In genomic region chr10:71745659-71746250, GRCh38 we compare ENCODE assay signal across 16 cellular contexts. TPM values are rescaled to one million over a fixed set of nuclear protein-coding genes. Genes with fewer than 3 reads are reported as not detected.
DNase-seq lines count a peak whose midpoint lies in the region; ATAC-seq and TF ChIP-seq lines count a peak whose summit lies in the region.
"Had no signal": no experiment of that assay in that cellular context is flagged by ENCODE, and none has a peak within 500 bp of the region (broad histone marks: within the 10 kb centered on the region; RNA-seq: fewer than 3 reads in every experiment).

No MANE protein-coding gene starts in this region.

- TF ChIP-seq CTCF in right atrium auricular region (IDR thresholded peaks at IDR 0.05): no peak

- H3K27ac Mint-ChIP-seq in T-helper 1 cell treated with Interleukin-12 subunit alpha and Interleukin-12 subunit beta and Interleukin-4 antibody, amounts not matched to agents 30 μg/mL and 1 μg/mL, for 36 hours: peak overlapping the region; percentile 97
- H3K27ac Mint-ChIP-seq in activated CD4-positive, alpha-beta memory T cell treated with anti-CD3 and anti-CD28 coated beads, Interleukin-2, amount 10 ng/mL, durations not matched to agents 7 days and 5 days: peak overlapping the region; percentile 95
- peak overlapping the region; percentile 90 for H3K27ac Mint-ChIP-seq in stimulated activated memory B cell treated with anti-CD40 and anti-IgM and Interleukin-4, amounts not matched to agents 10 μg/mL and 1 μg/mL and 100 μg/mL, for 72 hours

- peaks cover 31% of the 10 kb centered on the region for H3K36me3 Mint-ChIP-seq in T-helper 1 cell treated with Interleukin-12 subunit alpha and Interleukin-12 subunit beta and Interleukin-4 antibody, amounts not matched to agents 30 μg/mL and 1 μg/mL, for 36 hours (ENCODE audit: low read depth)
- H3K36me3 Mint-ChIP-seq in activated CD4-positive, alpha-beta memory T cell treated with anti-CD3 and anti-CD28 coated beads, Interleukin-2, amount 10 ng/mL, durations not matched to agents 7 days and 5 days (ENCODE audit: low read depth): peaks cover 31% of the 10 kb centered on the region
- H3K36me3 Mint-ChIP-seq in stimulated activated memory B cell treated with anti-CD40 and anti-IgM and Interleukin-4, amounts not matched to agents 10 μg/mL and 1 μg/mL and 100 μg/mL, for 72 hours: peaks cover 7% of the 10 kb centered on the region

- peaks cover 0 to 6% of the 10 kb centered on the region in 2 donors for H3K9me3 ChIP-seq in right atrium auricular region

- CTCF ChIA-PET in activated CD4-positive, alpha-beta memory T cell treated with anti-CD3 and anti-CD28 coated beads, Interleukin-2, amount 10 ng/mL, durations not matched to agents 7 days and 5 days (lab: Charles Lee): interaction anchor here (1.6 to 4.0 kb wide), 2 partner anchors 15 to 19 kb away, joined by 5 to 40 read pairs; no protein-coding TSS in a partner anchor

- peaks cover 92% of the 10 kb centered on the region for H3K4me1 Mint-ChIP-seq in T-helper 1 cell treated with Interleukin-12 subunit alpha and Interleukin-12 subunit beta and Interleukin-4 antibody, amounts not matched to agents 30 μg/mL and 1 μg/mL, for 36 hours (ENCODE audit: low read depth)
- peaks cover 100% of the 10 kb centered on the region for H3K4me1 Mint-ChIP-seq in activated CD4-positive, alpha-beta memory T cell treated with anti-CD3 and anti-CD28 coated beads, Interleukin-2, amount 10 ng/mL, durations not matched to agents 7 days and 5 days
- peaks cover 72% of the 10 kb centered on the region for H3K4me1 Mint-ChIP-seq in stimulated activated memory B cell treated with anti-CD40 and anti-IgM and Interleukin-4, amounts not matched to agents 10 μg/mL and 1 μg/mL and 100 μg/mL, for 72 hours

- DNase-seq in T-helper 1 cell: no peak
- DNase-seq in activated CD4-positive, alpha-beta memory T cell treated with anti-CD3 and anti-CD28 coated beads, Interleukin-2, amount 10 ng/mL, durations not matched to agents 7 days and 5 days: no peak
- no peak for DNase-seq in right atrium auricular region (ENCODE audit: low spot score)
- DNase-seq in stimulated activated CD4-positive, alpha-beta T cell treated with anti-CD3 and anti-CD28 coated beads, Interleukin-4, amount 100 ng/mL, for 4 hours: no peak
- DNase-seq in NCI-H1417 treated with DMSO at 0.1 percent for 48 hours (lab: John Stamatoyannopoulos, UW): no peak
- DNase-seq: DMS53, kidney glomerular epithelial cell, NCI-H2171 treated with DMSO at 0.1 percent for 48 hours had no signal

- peaks cover 6% of the 10 kb centered on the region for H3K9me3 Mint-ChIP-seq in T-helper 1 cell treated with Interleukin-12 subunit alpha and Interleukin-12 subunit beta and Interleukin-4 antibody, amounts not matched to agents 30 μg/mL and 1 μg/mL, for 36 hours
- no peaks in the 10 kb centered on the region for H3K9me3 Mint-ChIP-seq in activated CD4-positive, alpha-beta memory T cell treated with anti-CD3 and anti-CD28 coated beads, Interleukin-2, amount 10 ng/mL, durations not matched to agents 7 days and 5 days
- no peaks in the 10 kb centered on the region for H3K9me3 Mint-ChIP-seq in stimulated activated memory B cell treated with anti-CD40 and anti-IgM and Interleukin-4, amounts not matched to agents 10 μg/mL and 1 μg/mL and 100 μg/mL, for 72 hours

- peak overlapping the region; percentile 67 to 74 for H3K27ac ChIP-seq in right atrium auricular region
- H3K27ac ChIP-seq: PC-9 had no signal

- H3K27me3 Mint-ChIP-seq in T-helper 1 cell treated with Interleukin-12 subunit alpha and Interleukin-12 subunit beta and Interleukin-4 antibody, amounts not matched to agents 30 μg/mL and 1 μg/mL, for 36 hours (ENCODE audit: low read depth): no peaks in the 10 kb centered on the region
- H3K27me3 Mint-ChIP-seq in activated CD4-positive, alpha-beta memory T cell treated with anti-CD3 and anti-CD28 coated beads, Interleukin-2, amount 10 ng/mL, durations not matched to agents 7 days and 5 days: no peaks in the 10 kb centered on the region
- no peaks in the 10 kb centered on the region for H3K27me3 Mint-ChIP-seq in stimulated activated memory B cell treated with anti-CD40 and anti-IgM and Interleukin-4, amounts not matched to agents 10 μg/mL and 1 μg/mL and 100 μg/mL, for 72 hours

- no peak overlapping the region for H3K4me3 ChIP-seq in right atrium auricular region
- H3K4me3 ChIP-seq: coronary artery, PC-9 had no signal

- peaks cover 0 to 56% of the 10 kb centered on the region in 2 donors for H3K4me1 ChIP-seq in right atrium auricular region

- H3K27me3 ChIP-seq in right atrium auricular region: no peaks in the 10 kb centered on the region

- POLR2A ChIA-PET in activated CD4-positive, alpha-beta memory T cell treated with anti-CD3 and anti-CD28 coated beads, Interleukin-2, amount 10 ng/mL, durations not matched to agents 7 days and 5 days (lab: Charles Lee): interaction anchor here (3.8 to 15.4 kb wide), 5 partner anchors 12 to 47 kb away, joined by 18 to 310 read pairs (median 62); partner anchors contain the start of gene VSIR

- peak overlapping the region; percentile 25 for H3K4me3 Mint-ChIP-seq in T-helper 1 cell treated with Interleukin-12 subunit alpha and Interleukin-12 subunit beta and Interleukin-4 antibody, amounts not matched to agents 30 μg/mL and 1 μg/mL, for 36 hours
- no peak overlapping the region for H3K4me3 Mint-ChIP-seq in activated CD4-positive, alpha-beta memory T cell treated with anti-CD3 and anti-CD28 coated beads, Interleukin-2, amount 10 ng/mL, durations not matched to agents 7 days and 5 days
- no peak overlapping the region for H3K4me3 Mint-ChIP-seq in stimulated activated memory B cell treated with anti-CD40 and anti-IgM and Interleukin-4, amounts not matched to agents 10 μg/mL and 1 μg/mL and 100 μg/mL, for 72 hours

- ATAC-seq in stimulated activated memory B cell treated with anti-CD40 and anti-IgM and Interleukin-4, amounts not matched to agents 10 μg/mL and 1 μg/mL and 100 μg/mL, for 72 hours: no peak
- ATAC-seq in HG03175 (IDR thresholded peaks at IDR 0.05; ENCODE audit: unreplicated experiment): no peak

- H3K36me3 ChIP-seq in right atrium auricular region: peaks cover 3% of the 10 kb centered on the region

RNA-seq across cellular contexts. Expression of gene C10orf105, which starts 26.2 kb away (rescaled TPM):
- total RNA-seq in activated CD4-positive, alpha-beta memory T cell treated with anti-CD3 and anti-CD28 coated beads, Interleukin-2, amount 10 ng/mL, durations not matched to agents 7 days and 5 days: under 1 TPM; 0.25 to 0.33 TPM
- 1 to 10 TPM in 1 of 2 donors, not detected in 1; 1.3 TPM for total RNA-seq in right atrium auricular region
- total RNA-seq: fibroblast of villous mesenchyme, LHCN-M2, osteocyte, PC-9 had no signal

RNA-seq across cellular contexts. Expression of gene VSIR, which starts 27.6 kb away (rescaled TPM):
- 100 to 1,000 TPM; 109 TPM for total RNA-seq in activated CD4-positive, alpha-beta memory T cell treated with anti-CD3 and anti-CD28 coated beads, Interleukin-2, amount 10 ng/mL, durations not matched to agents 7 days and 5 days
- total RNA-seq in right atrium auricular region: 10 to 100 TPM; 36.1 to 56.0 TPM
